Comparison of ENCODE assay signal across 16 cellular contexts in genomic region chr18:58831610-58832009, GRCh38. TPM values are rescaled to one million over a fixed set of nuclear protein-coding genes. Genes with fewer than 3 reads are reported as not detected.
A peak's percentile ranks its signal among the peaks of the same experiment; 100 is the strongest.
DNase-seq lines count a peak whose midpoint lies in the region; TF ChIP-seq lines count a peak whose summit lies in the region.
"Had no signal": no experiment of that assay in that cellular context is flagged by ENCODE, and none has a peak within 500 bp of the region (broad histone marks: within the 10 kb centered on the region; RNA-seq: fewer than 3 reads in every experiment).

No MANE protein-coding gene starts in this region.

- H3K9ac ChIP-seq in mammary epithelial cell (ENCODE audit: insufficient read depth, low read length): no peak overlapping the region

- no peaks in the 10 kb centered on the region for H3K79me2 ChIP-seq in mammary epithelial cell (ENCODE audit: insufficient read depth, low read length)

- H3K9me3 ChIP-seq in mammary epithelial cell (replicated peaks; ENCODE audit: insufficient read depth, low read length): no peaks in the 10 kb centered on the region
- H3K9me3 ChIP-seq: esophagus muscularis mucosa had no signal

- CTCF ChIA-PET in mammary epithelial cell (lab: Charles Lee; ENCODE audit: low non-redundant PET): no interaction called here

- no peak overlapping the region for H3K4me3 ChIP-seq in mammary epithelial cell (replicated peaks in 1 of 3; ENCODE audit: insufficient read depth in 1 of 3, low read depth in 2 of 3, low read length in 3 of 3)
- H3K4me3 ChIP-seq: esophagus muscularis mucosa had no signal

- no peaks in the 10 kb centered on the region for H3K4me1 ChIP-seq in mammary epithelial cell (ENCODE audit: insufficient read depth, low read length)
- H3K4me1 ChIP-seq: esophagus muscularis mucosa had no signal

- peak; percentile 74 for DNase-seq in AG08396 (ENCODE audit: low spot score)
- DNase-seq in HT1080 (ENCODE audit: low read depth): peak; percentile 66
- DNase-seq in mammary epithelial cell: peak; percentile 61
- DNase-seq in hepatic stellate cell (ENCODE audit: low spot score): peak; percentile 47
- no peak for DNase-seq in OCI-M1 (lab: John Stamatoyannopoulos, UW)
- no peak for DNase-seq in NCI-H345 treated with DMSO at 0.1 percent for 48 hours (lab: John Stamatoyannopoulos, UW; ENCODE audit: unreplicated experiment)
- DNase-seq in activated CD4-positive, alpha-beta T cell treated with anti-CD3 and anti-CD28 coated beads for 4 hours: no peak
- no peak for DNase-seq in inferior parietal cortex (ENCODE audit: extremely low spot score)
- DNase-seq: activated CD4-positive, alpha-beta T cell treated with anti-CD3 and anti-CD28 coated beads, Interleukin-2, amount 10 ng/mL, durations not matched to agents 7 days and 5 days; activated naive CD8-positive, alpha-beta T cell treated with anti-CD3 and anti-CD28 coated beads, Interleukin-2, amount 50 U/mL, for 24 hours; activated T-cell treated with anti-CD3 and anti-CD28 coated beads, Interleukin-2, amount 50 U/mL, for 24 hours; natural killer cell; NCI-H1105 treated with DMSO at 0.1 percent for 48 hours; SIG-M5; T1000 had no signal

- no peaks in the 10 kb centered on the region for H3K27me3 ChIP-seq in mammary epithelial cell (ENCODE audit: insufficient read depth, low read length)
- H3K27me3 ChIP-seq: esophagus muscularis mucosa had no signal

- in situ Hi-C loops in mammary epithelial cell (cut with MboI; ENCODE audit: low sequenced_read_pairs in 2 of 2): no loop called here

- no peak for TF ChIP-seq CTCF in mammary epithelial cell (conservative IDR thresholded peaks at IDR 0.05 in 1 of 2, IDR thresholded peaks at IDR 0.05 in 1 of 2; ENCODE audit: extremely low read depth in 1 of 2, insufficient read depth in 1 of 2, low read depth in 1 of 2, low read length in 2 of 2)

- 81% methylated on average over 2 of the region's 2 CpGs for WGBS in mammary epithelial cell (ENCODE audit: low coverage, missing lambda C conversion rate)

- dilution Hi-C loops in mammary epithelial cell (cut with HindIII; ENCODE audit: low sequenced_read_pairs): no loop called here

- H3K27ac ChIP-seq in mammary epithelial cell (ENCODE audit: insufficient read depth, low read depth, low read length): no peak overlapping the region
- H3K27ac ChIP-seq: esophagus muscularis mucosa had no signal

- H3K4me2 ChIP-seq in mammary epithelial cell (ENCODE audit: insufficient read depth, low read depth, low read length): no peak overlapping the region

- no peaks in the 10 kb centered on the region for H3K36me3 ChIP-seq in mammary epithelial cell (ENCODE audit: insufficient read depth, low read length)
- H3K36me3 ChIP-seq: esophagus muscularis mucosa had no signal

- intact Hi-C loops in mammary epithelial cell (cut with micrococcal nuclease): no loop called here

- H4K20me1 ChIP-seq in mammary epithelial cell (ENCODE audit: insufficient read depth, low read length): no peaks in the 10 kb centered on the region

- no peak overlapping the region for H2AFZ ChIP-seq in mammary epithelial cell (ENCODE audit: low read depth, low read length)

- no TSS peak for BruUV-seq in mammary epithelial cell (replicated peaks; lab: Mats Ljungman, UMichigan)

RNA-seq across cellular contexts. Expression of gene ZNF532, which starts 33.1 kb away (rescaled TPM):
- total RNA-seq in HT1080 (2014; rRNA removed; shearing (Covaris generic)): 25.4 and 30.8 TPM in 2 replicates
- polyA plus RNA-seq in HT1080 (2015; cell fraction: cytosol; rRNA removed): 22.5 and 34.7 TPM in 2 replicates
- polyA plus RNA-seq in HT1080 (2015; cell fraction: nucleus; rRNA removed): 55.4 and 57.6 TPM in 2 replicates
- total RNA-seq in mammary epithelial cell: 10 to 100 TPM; 62.2 to 68.7 TPM
- 38.4 TPM for polyA plus RNA-seq in mammary epithelial cell
- 139 TPM for polyA minus RNA-seq in mammary epithelial cell

Comparison
In these comparisons a context has a peak if more than half of its experiments do, and no peak if none do; other contexts are left out.
1. DNase-seq: peak in AG08396 (single experiment), HT1080 (single experiment), mammary epithelial cell (single experiment) and hepatic stellate cell (single experiment); none in OCI-M1 (single experiment), NCI-H345 treated with DMSO at 0.1 percent for 48 hours (single experiment), activated CD4-positive, alpha-beta T cell treated with anti-CD3 and anti-CD28 coated beads for 4 hours (0 of 2) and inferior parietal cortex (single experiment).